In genomic region chr1:1013105-1013921, GRCh38 we compare ENCODE assay signal across 8 cellular contexts. TPM values are rescaled to one million over a fixed set of nuclear protein-coding genes. Genes with fewer than 3 reads are reported as not detected.
A peak's percentile ranks its signal among the peaks of the same experiment; 100 is the strongest.
DNase-seq lines count a peak whose midpoint lies in the region; ATAC-seq and TF ChIP-seq lines count a peak whose summit lies in the region.

TSS of gene ISG15 (plus strand) at chr1:1013497. CDS start at chr1:1013574, 77 bp downstream.

- DNase-seq in DMS153 treated with DMSO at 0.1 percent for 48 hours (lab: John Stamatoyannopoulos, UW; ENCODE audit: unreplicated experiment) (peak; percentile 83), glomerular visceral epithelial cell (ENCODE audit: extremely low spot score) (peak; percentile 89), osteocyte (ENCODE audit: extremely low spot score, unreplicated experiment) (peak; percentile 93), thoracic aorta (ENCODE audit: low spot score) (peak; percentile 63)
- peak; percentile 84 for DNase-seq in Jurkat, Clone E6-1 (ENCODE audit: low read depth, low spot score)

- H3K4me1 Mint-ChIP-seq in activated naive CD4-positive, alpha-beta T cell treated with anti-CD3 and anti-CD28 coated beads, Interleukin-2, amount 50 U/mL, for 24 hours: peaks cover 35% of the 10 kb centered on the region
- peaks cover 24% of the 10 kb centered on the region for H3K4me1 Mint-ChIP-seq in osteocyte (ENCODE audit: unreplicated experiment)

- H3K4me3 Mint-ChIP-seq in activated naive CD4-positive, alpha-beta T cell treated with anti-CD3 and anti-CD28 coated beads, Interleukin-2, amount 50 U/mL, for 24 hours: peak within 1 kb of the TSS; percentile 90
- H3K4me3 Mint-ChIP-seq in osteocyte (ENCODE audit: unreplicated experiment): peak within 1 kb of the TSS; percentile 82

- peak within 1 kb of the TSS; percentile 31 to 90 for H3K27ac ChIP-seq in thoracic aorta

- H3K9me3 Mint-ChIP-seq in activated naive CD4-positive, alpha-beta T cell treated with anti-CD3 and anti-CD28 coated beads, Interleukin-2, amount 50 U/mL, for 24 hours: no peaks in the 10 kb centered on the region
- no peaks in the 10 kb centered on the region for H3K9me3 Mint-ChIP-seq in osteocyte (ENCODE audit: unreplicated experiment)

- H3K4me3 ChIP-seq in Jurkat, Clone E6-1 (ENCODE audit: low read length): peak within 1 kb of the TSS; percentile 90
- H3K4me3 ChIP-seq in thoracic aorta: peak within 1 kb of the TSS; percentile 82

- no peaks in the 10 kb centered on the region for H3K36me3 ChIP-seq in thoracic aorta

- H3K27ac Mint-ChIP-seq in activated naive CD4-positive, alpha-beta T cell treated with anti-CD3 and anti-CD28 coated beads, Interleukin-2, amount 50 U/mL, for 24 hours: peak within 1 kb of the TSS; percentile 91
- peak within 1 kb of the TSS; percentile 94 for H3K27ac Mint-ChIP-seq in osteocyte (ENCODE audit: unreplicated experiment)

- H3K27me3 ChIP-seq in thoracic aorta (replicated peaks; ENCODE audit: insufficient read depth): no peaks in the 10 kb centered on the region

- TF ChIP-seq CTCF in osteocyte (IDR thresholded peaks at IDR 0.05) (no peak), thoracic aorta (IDR thresholded peaks at IDR 0.05) (no peak)

- H3K36me3 Mint-ChIP-seq in activated naive CD4-positive, alpha-beta T cell treated with anti-CD3 and anti-CD28 coated beads, Interleukin-2, amount 50 U/mL, for 24 hours: no peaks in the 10 kb centered on the region
- H3K36me3 Mint-ChIP-seq in osteocyte (ENCODE audit: unreplicated experiment): peaks cover 5% of the 10 kb centered on the region

- no peaks in the 10 kb centered on the region for H3K27me3 Mint-ChIP-seq in activated naive CD4-positive, alpha-beta T cell treated with anti-CD3 and anti-CD28 coated beads, Interleukin-2, amount 50 U/mL, for 24 hours
- no peaks in the 10 kb centered on the region for H3K27me3 Mint-ChIP-seq in osteocyte (ENCODE audit: unreplicated experiment)

- H3K4me1 ChIP-seq in thoracic aorta (ENCODE audit: control insufficient read depth in 1 of 2, low read depth in 2 of 2): peaks cover 7 to 16% of the 10 kb centered on the region in 2 donors

- ATAC-seq in GM21515 (IDR thresholded peaks at IDR 0.05; ENCODE audit: unreplicated experiment) (peak; percentile 70), SK-N-SH treated with all-trans-retinoic acid at 6 μM for 48 hours (peak; percentile 94), thoracic aorta (ENCODE audit: insufficient number of reproducible peaks, low FRiP score, low read depth) (peak; percentile 63)

- no peaks in the 10 kb centered on the region for H3K9me3 ChIP-seq in thoracic aorta

TF ChIP-seq in SK-N-SH treated with all-trans-retinoic acid at 6 μM for 48 hours, 23 proteins besides CTCF, POLR2A, EP300 and RAD21:
- TF ChIP-seq ESRRG (CRISPR knock-in tag; IDR thresholded peaks at IDR 0.05): no peak
- no peak for TF ChIP-seq PATZ1 (CRISPR knock-in tag; IDR thresholded peaks at IDR 0.05; ENCODE audit: borderline replicate concordance)
- TF ChIP-seq ZNF8 (CRISPR knock-in tag; IDR thresholded peaks at IDR 0.05): no peak
- TF ChIP-seq, protein P1, sequence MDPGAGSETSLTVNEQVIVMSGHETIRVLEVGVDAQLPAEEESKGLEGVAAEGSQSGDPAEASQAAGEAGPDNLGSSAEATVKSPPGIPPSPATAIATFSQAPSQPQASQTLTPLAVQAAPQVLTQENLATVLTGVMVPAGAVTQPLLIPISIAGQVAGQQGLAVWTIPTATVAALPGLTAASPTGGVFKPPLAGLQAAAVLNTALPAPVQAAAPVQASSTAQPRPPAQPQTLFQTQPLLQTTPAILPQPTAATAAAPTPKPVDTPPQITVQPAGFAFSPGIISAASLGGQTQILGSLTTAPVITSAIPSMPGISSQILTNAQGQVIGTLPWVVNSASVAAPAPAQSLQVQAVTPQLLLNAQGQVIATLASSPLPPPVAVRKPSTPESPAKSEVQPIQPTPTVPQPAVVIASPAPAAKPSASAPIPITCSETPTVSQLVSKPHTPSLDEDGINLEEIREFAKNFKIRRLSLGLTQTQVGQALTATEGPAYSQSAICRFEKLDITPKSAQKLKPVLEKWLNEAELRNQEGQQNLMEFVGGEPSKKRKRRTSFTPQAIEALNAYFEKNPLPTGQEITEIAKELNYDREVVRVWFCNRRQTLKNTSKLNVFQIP (CRISPR knock-in tag; IDR thresholded peaks at IDR 0.05; ENCODE audit: borderline replicate concordance, low read depth): no peak
- TF ChIP-seq, protein P2, sequence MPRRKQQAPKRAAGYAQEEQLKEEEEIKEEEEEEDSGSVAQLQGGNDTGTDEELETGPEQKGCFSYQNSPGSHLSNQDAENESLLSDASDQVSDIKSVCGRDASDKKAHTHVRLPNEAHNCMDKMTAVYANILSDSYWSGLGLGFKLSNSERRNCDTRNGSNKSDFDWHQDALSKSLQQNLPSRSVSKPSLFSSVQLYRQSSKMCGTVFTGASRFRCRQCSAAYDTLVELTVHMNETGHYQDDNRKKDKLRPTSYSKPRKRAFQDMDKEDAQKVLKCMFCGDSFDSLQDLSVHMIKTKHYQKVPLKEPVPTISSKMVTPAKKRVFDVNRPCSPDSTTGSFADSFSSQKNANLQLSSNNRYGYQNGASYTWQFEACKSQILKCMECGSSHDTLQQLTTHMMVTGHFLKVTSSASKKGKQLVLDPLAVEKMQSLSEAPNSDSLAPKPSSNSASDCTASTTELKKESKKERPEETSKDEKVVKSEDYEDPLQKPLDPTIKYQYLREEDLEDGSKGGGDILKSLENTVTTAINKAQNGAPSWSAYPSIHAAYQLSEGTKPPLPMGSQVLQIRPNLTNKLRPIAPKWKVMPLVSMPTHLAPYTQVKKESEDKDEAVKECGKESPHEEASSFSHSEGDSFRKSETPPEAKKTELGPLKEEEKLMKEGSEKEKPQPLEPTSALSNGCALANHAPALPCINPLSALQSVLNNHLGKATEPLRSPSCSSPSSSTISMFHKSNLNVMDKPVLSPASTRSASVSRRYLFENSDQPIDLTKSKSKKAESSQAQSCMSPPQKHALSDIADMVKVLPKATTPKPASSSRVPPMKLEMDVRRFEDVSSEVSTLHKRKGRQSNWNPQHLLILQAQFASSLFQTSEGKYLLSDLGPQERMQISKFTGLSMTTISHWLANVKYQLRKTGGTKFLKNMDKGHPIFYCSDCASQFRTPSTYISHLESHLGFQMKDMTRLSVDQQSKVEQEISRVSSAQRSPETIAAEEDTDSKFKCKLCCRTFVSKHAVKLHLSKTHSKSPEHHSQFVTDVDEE (CRISPR knock-in tag; IDR thresholded peaks at IDR 0.05): no peak
- TF ChIP-seq ZNF70 (CRISPR knock-in tag; IDR thresholded peaks at IDR 0.05): no peak
- no peak for TF ChIP-seq RARB (CRISPR knock-in tag; IDR thresholded peaks at IDR 0.05)

RNA-seq across cellular contexts. Expression of gene ISG15, which starts in this region (rescaled TPM):
- polyA plus RNA-seq in Jurkat, Clone E6-1 (2012; ENCODE audit: insufficient read depth, insufficient read length): 112 TPM
- total RNA-seq in osteocyte: 29.3 and 30.6 TPM in 2 replicates
- total RNA-seq in thoracic aorta: 100 to 1,000 TPM in 1 of 2 donors, 10 to 100 TPM in 1; 31.5 to 104 TPM

Comparison
In these comparisons a context has a peak if more than half of its experiments do, and no peak if none do; other contexts are left out.
1. Peak in every context shown above with its lines: DNase-seq, ATAC-seq, H3K4me3 ChIP-seq and H3K27ac ChIP-seq.